In genomic region chr6:157272866-157273755, GRCh38 we compare ENCODE assay signal across 8 cellular contexts. TPM values are rescaled to one million over a fixed set of nuclear protein-coding genes. Genes with fewer than 3 reads are reported as not detected.
DNase-seq lines count a peak whose midpoint lies in the region; ATAC-seq and TF ChIP-seq lines count a peak whose summit lies in the region.

No MANE protein-coding gene starts in this region.

- H3K27me3 Mint-ChIP-seq in Calu3 (ENCODE audit: unreplicated experiment): no peaks in the 10 kb centered on the region
- no peaks in the 10 kb centered on the region for H3K27me3 Mint-ChIP-seq in mesothelial cell of epicardium (ENCODE audit: low read depth)

- no peak for DNase-seq in Calu3
- DNase-seq in M059J (ENCODE audit: low read depth): peak; percentile 12
- DNase-seq in activated effector memory CD4-positive, alpha-beta T cell treated with anti-CD3 and anti-CD28 coated beads, Interleukin-2, amount 50 U/mL, for 16 hours: peak; percentile 73
- no peak for DNase-seq in mesothelial cell of epicardium (ENCODE audit: low spot score in 2 of 2, unreplicated experiment in 2 of 2)
- no peak for DNase-seq in cerebellar cortex (ENCODE audit: low spot score)
- no peak for DNase-seq in HCEC 1CT
- no peak for DNase-seq in mucosa of descending colon

- intact Hi-C loops in Calu3 (cut with micrococcal nuclease; ENCODE audit: unreplicated experiment) (loop anchor here (2.0 kb wide), 1 partner anchor 46 kb away; no protein-coding TSS in a partner anchor), mucosa of descending colon (cut with DNase I, micrococcal nuclease) (no loop called here)

- peaks cover 7% of the 10 kb centered on the region for H3K4me1 ChIP-seq in mucosa of descending colon (ENCODE audit: low read depth)

- CTCF ChIA-PET in Calu3 (lab: Charles Lee): no interaction called here

- no TSS peak for BruUV-seq in Calu3 (replicated peaks; lab: Mats Ljungman, UMichigan)

- H3K9me3 Mint-ChIP-seq in Calu3 (ENCODE audit: low read depth, unreplicated experiment) (peaks cover 9% of the 10 kb centered on the region), mesothelial cell of epicardium (peaks cover 8% of the 10 kb centered on the region)

- H3K4me3 Mint-ChIP-seq in Calu3 (ENCODE audit: low read depth, unreplicated experiment): peak overlapping the region; percentile 83
- H3K4me3 Mint-ChIP-seq in mesothelial cell of epicardium: peak overlapping the region; percentile 73

- no peaks in the 10 kb centered on the region for H3K4me1 Mint-ChIP-seq in Calu3 (ENCODE audit: low read depth, unreplicated experiment)
- H3K4me1 Mint-ChIP-seq in mesothelial cell of epicardium: peaks cover 24% of the 10 kb centered on the region

- H3K27ac Mint-ChIP-seq in Calu3 (ENCODE audit: unreplicated experiment) (no peak overlapping the region), mesothelial cell of epicardium (peak overlapping the region; percentile 9)

- H3K36me3 Mint-ChIP-seq in Calu3 (ENCODE audit: insufficient read depth, unreplicated experiment): peaks cover 12% of the 10 kb centered on the region
- no peaks in the 10 kb centered on the region for H3K36me3 Mint-ChIP-seq in mesothelial cell of epicardium

- no peaks in the 10 kb centered on the region for H3K36me3 ChIP-seq in mucosa of descending colon (ENCODE audit: low read depth)

- TF ChIP-seq CTCF in Calu3 (IDR thresholded peaks at IDR 0.05; ENCODE audit: unreplicated experiment) (no peak), mesothelial cell of epicardium (IDR thresholded peaks at IDR 0.05; ENCODE audit: unreplicated experiment) (no peak), mucosa of descending colon (IDR thresholded peaks at IDR 0.05) (no peak)

- H3K4me3 ChIP-seq in mucosa of descending colon: no peak overlapping the region

- no peak for ATAC-seq in HG03139 (IDR thresholded peaks at IDR 0.05; ENCODE audit: unreplicated experiment)
- ATAC-seq in mucosa of descending colon: no peak

- H3K9me3 ChIP-seq in mucosa of descending colon: no peaks in the 10 kb centered on the region

RNA-seq across cellular contexts. Expression of gene TMEM242, which starts 50.2 kb away (rescaled TPM):
- total RNA-seq in Calu3 (2022): 7.9 and 9.9 TPM in 2 replicates
- total RNA-seq in M059J (2014; rRNA removed; shearing (Covaris generic)): 10.7 and 11.8 TPM in 2 replicates
- total RNA-seq in mesothelial cell of epicardium: 12.3 to 13.3 TPM (median 13.0 TPM) in 3 replicates
- total RNA-seq in mucosa of descending colon: 10 to 100 TPM; 10.0 to 14.1 (median 13.4) TPM

Comparison
In these comparisons a context has a peak if more than half of its experiments do, and no peak if none do; other contexts are left out.
1. DNase-seq: peak in M059J (single experiment) and activated effector memory CD4-positive, alpha-beta T cell treated with anti-CD3 and anti-CD28 coated beads, Interleukin-2, amount 50 U/mL, for 16 hours (single experiment); none in Calu3 (single experiment), mesothelial cell of epicardium (0 of 2), cerebellar cortex (single experiment), HCEC 1CT (single experiment) and mucosa of descending colon (0 of 3).